18 cellular contexts compared by ENCODE assay signal in the genomic region with DNA sequence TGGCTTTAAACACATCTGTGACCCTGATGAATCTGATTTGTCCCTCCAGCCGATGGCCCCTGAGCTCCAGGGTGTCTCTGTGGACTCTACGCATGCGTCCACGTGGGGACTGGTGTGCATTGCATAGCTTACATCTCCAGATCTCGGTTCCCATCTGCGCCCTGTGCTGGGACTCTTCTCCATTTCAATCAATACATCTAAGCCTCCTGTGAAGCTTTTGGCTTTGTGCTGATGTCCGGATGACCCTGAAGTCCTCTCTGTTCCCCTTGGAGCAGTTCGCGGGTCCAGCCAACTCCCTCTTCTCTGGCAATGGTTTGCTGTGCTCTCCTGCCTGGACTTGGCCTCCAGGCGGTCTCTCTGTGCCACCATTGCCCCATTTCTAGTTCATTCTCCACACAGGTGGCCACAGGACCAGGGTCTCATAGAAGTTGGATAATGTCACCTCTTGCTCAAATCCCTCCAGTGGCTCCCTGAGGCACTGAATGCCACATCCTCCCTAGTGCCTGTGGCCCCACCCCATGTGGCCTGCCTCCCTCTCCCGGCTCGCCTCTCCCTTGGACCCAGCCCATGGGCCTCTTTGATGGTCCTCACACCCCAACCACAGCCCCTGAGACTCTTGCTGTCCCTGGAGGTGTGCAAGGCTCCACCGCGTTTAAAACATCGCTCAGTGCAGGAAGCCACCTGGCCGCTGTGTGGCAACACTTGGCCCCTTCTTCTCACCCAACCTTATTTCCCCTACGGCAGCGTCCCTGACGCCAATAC.
"Had no signal": no experiment of that assay in that cellular context is flagged by ENCODE, and none has a peak within 500 bp of the region (broad histone marks: within the 10 kb centered on the region; RNA-seq: fewer than 3 reads in every experiment).

No MANE protein-coding gene starts in this region.

- H3K27me3 ChIP-seq: cardiac muscle cell, dorsolateral prefrontal cortex, upper lobe of right lung had no signal

- DNase-seq: activated B cell treated with CpG ODN at 0.5 μM for 24 hours; activated CD4-positive, alpha-beta T cell treated with anti-CD3 and anti-CD28 coated beads, Interleukin-2, amount 10 ng/mL, durations not matched to agents 7 days and 5 days; activated naive CD4-positive, alpha-beta T cell treated with Interleukin-2 at 50 U/mL for 16 hours; activated naive CD8-positive, alpha-beta T cell treated with anti-CD3 and anti-CD28 coated beads, Interleukin-2, amount 10 ng/mL, durations not matched to agents 7 days and 5 days; activated T-cell treated with anti-CD3 and anti-CD28 coated beads for 4 hours; amygdala; foreskin melanocyte; glutamatergic neuron; left colon; lower lobe of right lung; spleen; stimulated activated CD4-positive, alpha-beta T cell treated with anti-CD3 and anti-CD28 coated beads, Interleukin-4, amount 100 ng/mL, for 4 hours; upper lobe of right lung had no signal

- H3K36me3 ChIP-seq: cardiac muscle cell, lower lobe of right lung, spleen, upper lobe of right lung had no signal

- ATAC-seq: lower lobe of right lung; SK-N-SH treated with all-trans-retinoic acid at 6 μM for 48 hours; stimulated activated memory B cell treated with anti-CD40 and anti-IgM and Interleukin-4, amounts not matched to agents 10 μg/mL and 1 μg/mL and 100 μg/mL, for 72 hours; T-cell; upper lobe of right lung had no signal

- H3K4me1 ChIP-seq: lower lobe of right lung, spleen, upper lobe of right lung had no signal

- H3K9me3 ChIP-seq: lower lobe of right lung, spleen, upper lobe of right lung had no signal

- H3K27ac ChIP-seq: cardiac muscle cell, lower lobe of right lung, spleen, upper lobe of right lung had no signal

- H3K4me3 ChIP-seq: cardiac muscle cell, dorsolateral prefrontal cortex, lower lobe of right lung, spleen, upper lobe of right lung had no signal
